ENCODE assay signal across 16 cellular contexts in the genomic region with DNA sequence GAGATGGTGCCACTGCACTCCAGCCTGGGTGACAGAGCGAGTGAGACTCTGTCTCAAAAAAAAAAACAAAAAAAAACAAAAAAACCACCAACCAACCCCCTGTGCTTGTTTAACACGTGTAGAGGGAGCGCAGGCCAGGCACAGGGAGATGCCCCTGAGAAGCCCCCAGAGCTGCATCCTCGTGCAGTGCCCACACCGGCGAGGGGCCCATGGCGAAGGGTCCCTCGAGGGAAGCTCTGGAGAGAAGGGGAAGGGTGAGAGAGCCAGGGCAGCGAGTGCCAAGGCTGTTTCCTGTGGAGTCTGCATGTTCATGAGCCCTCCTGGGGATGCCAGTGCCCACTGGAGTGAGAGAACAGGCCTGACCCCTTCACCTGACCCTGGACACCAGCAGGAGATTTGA.
"Had no signal": no experiment of that assay in that cellular context is flagged by ENCODE, and none has a peak within 500 bp of the region (broad histone marks: within the 10 kb centered on the region; RNA-seq: fewer than 3 reads in every experiment).

No MANE protein-coding gene starts in this region.

- H3K36me3 Mint-ChIP-seq: activated naive CD8-positive, alpha-beta T cell; mesothelial cell of epicardium had no signal

- H3K9me3 Mint-ChIP-seq: endodermal cell, mesothelial cell of epicardium had no signal

- ATAC-seq: activated CD4-positive, alpha-beta T cell treated with anti-CD3 and anti-CD28 coated beads for 36 hours; left lung had no signal

- H3K36me3 ChIP-seq: left lung, right lobe of liver had no signal

- H2AFZ ChIP-seq: parathyroid adenoma had no signal

- FAIRE-seq: kidney, TTC549 had no signal

- H3K4me3 ChIP-seq: dorsolateral prefrontal cortex, left lung, smooth muscle cell had no signal

- H3K27me3 Mint-ChIP-seq: activated CD4-positive, alpha-beta memory T cell treated with anti-CD3 and anti-CD28 coated beads for 36 hours; activated CD4-positive, alpha-beta T cell treated with anti-CD3 and anti-CD28 coated beads for 36 hours; activated naive CD8-positive, alpha-beta T cell had no signal

- H3K4me3 Mint-ChIP-seq: activated CD4-positive, alpha-beta memory T cell treated with anti-CD3 and anti-CD28 coated beads for 36 hours; activated CD4-positive, alpha-beta T cell treated with anti-CD3 and anti-CD28 coated beads for 36 hours; activated naive CD8-positive, alpha-beta T cell; endodermal cell; mesothelial cell of epicardium; T-helper 2 cell treated with Interferon-gamma antibody and Interleukin-4, amounts not matched to agents 5 μg/mL and 100 μg/mL, for 36 hours had no signal

- H3K9me3 ChIP-seq: left lung, right lobe of liver had no signal

- DNase-seq: activated CD4-positive, alpha-beta memory T cell treated with anti-CD3 and anti-CD28 coated beads for 36 hours; activated CD4-positive, alpha-beta T cell treated with anti-CD3 and anti-CD28 coated beads for 36 hours; dorsolateral prefrontal cortex; endodermal cell; foreskin melanocyte; kidney; right lobe of liver; stimulated activated CD4-positive, alpha-beta T cell treated with anti-CD3 and anti-CD28 coated beads, Interleukin-4, amount 100 ng/mL, for 1 hour had no signal

- H3K27ac ChIP-seq: dorsolateral prefrontal cortex, epithelial cell of prostate, left lung, parathyroid adenoma had no signal

- H3K27ac Mint-ChIP-seq: activated CD4-positive, alpha-beta memory T cell treated with anti-CD3 and anti-CD28 coated beads for 36 hours; activated CD4-positive, alpha-beta T cell treated with anti-CD3 and anti-CD28 coated beads for 36 hours; T-helper 2 cell treated with Interferon-gamma antibody and Interleukin-4, amounts not matched to agents 5 μg/mL and 100 μg/mL, for 36 hours had no signal

- H3K9ac ChIP-seq: parathyroid adenoma had no signal

- H3K4me2 ChIP-seq: smooth muscle cell had no signal

- H3K27me3 ChIP-seq: dorsolateral prefrontal cortex, left lung, right lobe of liver had no signal
